Comparison of ENCODE assay signal across 12 cellular contexts in the genomic region with DNA sequence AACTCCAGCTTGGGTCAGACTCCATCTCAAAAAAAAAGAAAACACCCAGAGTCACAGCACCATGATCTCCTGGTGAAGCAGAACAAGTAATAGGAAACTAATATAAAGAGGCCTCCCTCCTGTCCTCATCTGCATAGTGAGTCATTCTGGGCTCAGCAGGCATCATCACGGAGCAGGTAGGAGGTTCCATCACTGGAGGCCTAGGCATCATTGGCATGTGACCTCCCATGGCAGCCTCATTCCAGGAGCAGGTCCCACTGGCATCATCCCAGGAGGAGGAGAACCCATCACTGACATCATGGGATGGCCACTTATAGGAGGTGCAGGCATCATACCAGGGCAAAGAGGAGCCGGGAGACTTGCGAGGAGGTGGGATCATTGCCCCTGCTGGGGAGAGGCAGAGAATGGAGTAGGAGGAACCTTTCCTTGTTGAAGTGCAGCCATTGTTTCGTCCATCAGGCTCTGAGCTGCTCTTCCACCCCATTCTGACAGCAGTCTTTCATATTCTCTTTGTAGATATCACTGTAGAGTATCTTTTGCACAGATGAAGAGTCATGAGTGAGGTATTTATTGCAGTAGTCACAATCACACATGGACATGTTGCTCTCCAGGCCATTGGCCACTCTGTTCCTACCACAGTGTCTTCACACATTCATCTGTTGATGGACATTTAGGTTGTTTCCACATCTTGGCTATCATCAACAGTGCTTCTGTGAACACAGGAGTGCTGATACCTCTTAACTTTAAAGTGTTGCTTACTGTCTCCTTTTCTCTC.
DNase-seq lines count a peak whose midpoint lies in the region; ATAC-seq and TF ChIP-seq lines count a peak whose summit lies in the region.
"Had no signal": no experiment of that assay in that cellular context is flagged by ENCODE, and none has a peak within 500 bp of the region (broad histone marks: within the 10 kb centered on the region; RNA-seq: fewer than 3 reads in every experiment).

No MANE protein-coding gene starts in this region.

- DNase-seq in EL (peak; percentile 81), HS-5 (ENCODE audit: low read depth) (peak; percentile 40), T1000 (lab: John Stamatoyannopoulos, UW) (peak; percentile 51), glomerular visceral epithelial cell (ENCODE audit: extremely low spot score) (peak; percentile 58), left lobe of liver (ENCODE audit: low spot score) (no peak), putamen (ENCODE audit: low spot score) (no peak), endothelial cell (ENCODE audit: low spot score) (no peak)
- DNase-seq: activated gamma-delta T cell treated with Interleukin-2 at 50 U/mL for 16 hours; CD4-positive, alpha-beta T cell; NCI-H2171 had no signal

- no peak for ATAC-seq in left lobe of liver
- ATAC-seq in HG02642 (IDR thresholded peaks at IDR 0.05; ENCODE audit: poor library complexity, unreplicated experiment): no peak

- H3K27me3 Mint-ChIP-seq in endothelial cell (ENCODE audit: unreplicated experiment): no peaks in the 10 kb centered on the region
- H3K27me3 Mint-ChIP-seq: CD4-positive, alpha-beta T cell; central memory CD8-positive, alpha-beta T cell had no signal

- H3K9me3 Mint-ChIP-seq in endothelial cell (ENCODE audit: unreplicated experiment): no peaks in the 10 kb centered on the region
- H3K9me3 Mint-ChIP-seq: CD4-positive, alpha-beta T cell; central memory CD8-positive, alpha-beta T cell had no signal

- H3K27ac Mint-ChIP-seq in endothelial cell (ENCODE audit: unreplicated experiment): no peak overlapping the region
- H3K27ac Mint-ChIP-seq: CD4-positive, alpha-beta T cell had no signal

- H3K36me3 Mint-ChIP-seq in endothelial cell (ENCODE audit: low read depth, unreplicated experiment): no peaks in the 10 kb centered on the region

- peaks cover 2% of the 10 kb centered on the region for H3K4me1 Mint-ChIP-seq in endothelial cell (ENCODE audit: unreplicated experiment)

- H3K4me3 Mint-ChIP-seq in endothelial cell (ENCODE audit: unreplicated experiment): no peak overlapping the region
- H3K4me3 Mint-ChIP-seq: CD4-positive, alpha-beta T cell had no signal

- TF ChIP-seq CTCF in endothelial cell (IDR thresholded peaks at IDR 0.05; ENCODE audit: unreplicated experiment): no peak

Comparison
In these comparisons a context has a peak if more than half of its experiments do, and no peak if none do; other contexts are left out.
1. DNase-seq: peak in EL (single experiment), HS-5 (single experiment), T1000 (single experiment) and glomerular visceral epithelial cell (single experiment); none in left lobe of liver (single experiment), putamen (single experiment) and endothelial cell (single experiment).